Comparison of ENCODE assay signal across 37 cellular contexts in the genomic region with DNA sequence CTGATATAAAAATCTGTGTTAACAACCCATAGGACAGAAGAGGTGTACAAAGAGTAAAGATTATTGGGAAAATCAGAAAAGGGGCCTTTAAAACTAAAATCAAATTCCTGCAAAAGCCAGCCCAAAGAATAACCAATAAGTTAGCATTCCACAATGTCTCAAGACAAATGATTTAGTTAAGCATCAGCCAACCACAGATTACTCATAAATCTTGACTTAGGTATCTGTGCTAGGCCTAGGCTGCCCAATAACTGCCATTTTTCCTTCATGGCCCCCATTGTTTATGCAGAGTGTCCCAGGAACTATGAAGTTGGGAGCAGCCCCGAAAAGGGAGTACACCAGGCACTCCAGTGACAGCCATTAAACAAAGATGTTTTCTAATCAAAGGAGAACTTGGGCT. TPM values are rescaled to one million over a fixed set of nuclear protein-coding genes. Genes with fewer than 3 reads are reported as not detected.
DNase-seq lines count a peak whose midpoint lies in the region; ATAC-seq and TF ChIP-seq lines count a peak whose summit lies in the region.
"Had no signal": no experiment of that assay in that cellular context is flagged by ENCODE, and none has a peak within 500 bp of the region (broad histone marks: within the 10 kb centered on the region; RNA-seq: fewer than 3 reads in every experiment).

No MANE protein-coding gene starts in this region.

- TF ChIP-seq CTCF in IMR-90 (conservative IDR thresholded peaks at IDR 0.05; ENCODE audit: low read depth, low read length) = no peak
- no peak for TF ChIP-seq CTCF in left lung (IDR thresholded peaks at IDR 0.05)

- no peak overlapping the region for H3K4me2 ChIP-seq in IMR-90 (ENCODE audit: low read depth, low read length)
- H3K4me2 ChIP-seq: KMS-11, PC-9 had no signal

- H3K4me3 Mint-ChIP-seq in effector memory CD8-positive, alpha-beta T cell = no peak overlapping the region
- H3K4me3 Mint-ChIP-seq in activated T-cell treated with anti-CD3 and anti-CD28 coated beads, Interleukin-2, amount 50 U/mL, for 72 hours = no peak overlapping the region
- H3K4me3 Mint-ChIP-seq: activated naive CD8-positive, alpha-beta T cell treated with anti-CD3 and anti-CD28 coated beads, Interleukin-2, amount 10 ng/mL, durations not matched to agents 7 days and 5 days; activated T-cell treated with anti-CD3 and anti-CD28 coated beads, Interleukin-2, amount 50 U/mL, for 24 hours; CD8-positive, alpha-beta memory T cell; memory B cell; stimulated activated naive CD8-positive, alpha-beta T cell treated with anti-CD3 and anti-CD28 coated beads, Interleukin-15, amount 100 ng/mL, for 72 hours; T-helper 2 cell treated with Interferon-gamma antibody and Interleukin-4, amounts not matched to agents 5 μg/mL and 100 μg/mL, for 36 hours had no signal

- H3K27ac Mint-ChIP-seq in effector memory CD8-positive, alpha-beta T cell = peak overlapping the region; percentile 57 to 64
- H3K27ac Mint-ChIP-seq in activated T-cell treated with anti-CD3 and anti-CD28 coated beads, Interleukin-2, amount 50 U/mL, for 72 hours = no peak overlapping the region
- H3K27ac Mint-ChIP-seq: activated naive CD8-positive, alpha-beta T cell treated with anti-CD3 and anti-CD28 coated beads, Interleukin-2, amount 10 ng/mL, durations not matched to agents 7 days and 5 days; activated T-cell treated with anti-CD3 and anti-CD28 coated beads, Interleukin-2, amount 50 U/mL, for 24 hours; memory B cell; T-helper 2 cell treated with Interferon-gamma antibody and Interleukin-4, amounts not matched to agents 5 μg/mL and 100 μg/mL, for 36 hours had no signal

- CTCF ChIA-PET in IMR-90 (lab: Yijun Ruan, JAX) = no interaction called here

- POLR2A ChIA-PET in IMR-90 (lab: Charles Lee; ENCODE audit: unreplicated experiment) = no interaction called here

- 0 out of 3 replicates have a peak overlapping the region, but pooled peaks have one; percentile 10 for H2BK15ac ChIP-seq in IMR-90 (ENCODE audit: low read depth, low read length)

- peak; percentile 19; the same call in 1 of the 2 replicates for ATAC-seq in IMR-90 (ENCODE audit: low read depth)
- no peak for ATAC-seq in effector memory CD8-positive, alpha-beta T cell (replicated peaks)
- ATAC-seq in activated T-cell treated with anti-CD3 and anti-CD28 coated beads, Interleukin-2, amount 50 U/mL, for 72 hours (replicated peaks in 1 of 2) = no peak
- ATAC-seq in left lung = no peak
- ATAC-seq: esophagus mucosa; heart right ventricle; left cardiac atrium; right lobe of liver; stimulated activated naive CD8-positive, alpha-beta T cell treated with anti-CD3 and anti-CD28 coated beads, Interleukin-15, amount 100 ng/mL, for 72 hours had no signal

- H3K9me3 ChIP-seq in IMR-90 (ENCODE audit: control insufficient read depth, insufficient read depth, low read length) (no peaks in the 10 kb centered on the region), left lung (no peaks in the 10 kb centered on the region)
- H3K9me3 ChIP-seq: ascending aorta, BE2C, heart right ventricle, right lobe of liver had no signal

- peak; percentile 28 for DNase-seq in EH (ENCODE audit: low read depth)
- DNase-seq in IMR-90 = no peak
- DNase-seq in effector memory CD8-positive, alpha-beta T cell = no peak
- DNase-seq in kidney tubule cell (ENCODE audit: low spot score) = peak; percentile 54
- DNase-seq in retina = no peak
- DNase-seq in activated T-cell treated with anti-CD3 and anti-CD28 coated beads, Interleukin-2, amount 50 U/mL, for 72 hours = no peak
- no peak for DNase-seq in left lung
- DNase-seq: activated CD4-positive, alpha-beta T cell treated with anti-CD3 and anti-CD28 coated beads for 4 hours; activated gamma-delta T cell treated with Interleukin-2 at 50 U/mL for 16 hours; activated naive CD8-positive, alpha-beta T cell treated with anti-CD3 and anti-CD28 coated beads, Interleukin-2, amount 10 ng/mL, durations not matched to agents 7 days and 5 days; activated T-cell treated with anti-CD3 and anti-CD28 coated beads, Interleukin-2, amount 50 U/mL, for 24 hours; BE2C; CD8-positive, alpha-beta memory T cell; central memory CD4-positive, alpha-beta T cell; cortex of kidney; DMS 273 treated with DMSO at 0.1 percent for 48 hours; foreskin melanocyte; HCEC 1CT; heart right ventricle; left cardiac atrium; NCI-H1417; NCI-H2029; NCI-H2227 treated with DMSO at 0.1 percent for 48 hours; NCI-H526; NK-92 treated with Interleukin-12 subunit alpha and Interleukin-12 subunit beta, amount 100 ng/mL, for 24 hours; PC-9; SHP77 treated with DMSO at 0.1 percent for 48 hours; stimulated activated CD4-positive, alpha-beta T cell treated with anti-CD3 and anti-CD28 coated beads, Interleukin-12 subunit alpha, Interleukin-12 subunit beta, amount 100 ng/mL, for 4 hours; stimulated activated CD4-positive, alpha-beta T cell treated with anti-CD3 and anti-CD28 coated beads, Interleukin-2, amount 100 ng/mL, for 48 hours; stimulated activated naive CD8-positive, alpha-beta T cell treated with anti-CD3 and anti-CD28 coated beads, Interleukin-15, amount 100 ng/mL, for 72 hours had no signal

- no peak overlapping the region for H3K9ac ChIP-seq in IMR-90 (ENCODE audit: low read depth, low read length)
- H3K9ac ChIP-seq: KMS-11, parathyroid adenoma had no signal

- peak overlapping the region; percentile 20; the same call in 1 of the 2 replicates for H3K18ac ChIP-seq in IMR-90 (ENCODE audit: low read depth, low read length)

- no peaks in the 10 kb centered on the region for H3K9me3 Mint-ChIP-seq in effector memory CD8-positive, alpha-beta T cell
- H3K9me3 Mint-ChIP-seq in activated T-cell treated with anti-CD3 and anti-CD28 coated beads, Interleukin-2, amount 50 U/mL, for 72 hours = no peaks in the 10 kb centered on the region
- H3K9me3 Mint-ChIP-seq: activated naive CD8-positive, alpha-beta T cell treated with anti-CD3 and anti-CD28 coated beads, Interleukin-2, amount 10 ng/mL, durations not matched to agents 7 days and 5 days; activated T-cell treated with anti-CD3 and anti-CD28 coated beads, Interleukin-2, amount 50 U/mL, for 24 hours; CD8-positive, alpha-beta memory T cell; memory B cell; stimulated activated naive CD8-positive, alpha-beta T cell treated with anti-CD3 and anti-CD28 coated beads, Interleukin-15, amount 100 ng/mL, for 72 hours; T-helper 2 cell treated with Interferon-gamma antibody and Interleukin-4, amounts not matched to agents 5 μg/mL and 100 μg/mL, for 36 hours had no signal

- intact Hi-C loops in IMR-90 (cut with micrococcal nuclease) = no loop called here
- intact Hi-C loops in left lung (cut with DNase I) = no loop called here

- peaks cover 16% of the 10 kb centered on the region for H3K9me1 ChIP-seq in IMR-90 (ENCODE audit: insufficient read depth, low read length)

- H2BK120ac ChIP-seq in IMR-90 (ENCODE audit: low read depth, low read length) = peak overlapping the region; percentile 16; the same call in 1 of the 2 replicates

- in situ Hi-C loops in IMR-90 (cut with MboI; ENCODE audit: low sequenced_read_pairs) = no loop called here

- H2AK5ac ChIP-seq in IMR-90 (ENCODE audit: low read depth, low read length) = no peak overlapping the region; the same call in 1 of the 2 replicates

- no peak overlapping the region for H4K5ac ChIP-seq in IMR-90 (ENCODE audit: low read depth, low read length)

- H2AK9ac ChIP-seq in IMR-90 (replicated peaks; ENCODE audit: low read depth, low read length, poor library complexity) = no peak overlapping the region

- H3K4me3 ChIP-seq in IMR-90 (ENCODE audit: insufficient read depth, low read depth, low read length) = no peak overlapping the region
- no peak overlapping the region for H3K4me3 ChIP-seq in left lung
- H3K4me3 ChIP-seq: ascending aorta, heart right ventricle, PC-9, right lobe of liver had no signal

- peaks cover under 1% of the 10 kb centered on the region for H3K36me3 Mint-ChIP-seq in effector memory CD8-positive, alpha-beta T cell (ENCODE audit: insufficient read depth)
- no peaks in the 10 kb centered on the region for H3K36me3 Mint-ChIP-seq in activated T-cell treated with anti-CD3 and anti-CD28 coated beads, Interleukin-2, amount 50 U/mL, for 72 hours (ENCODE audit: insufficient read depth in 2 of 2)
- H3K36me3 Mint-ChIP-seq: activated naive CD8-positive, alpha-beta T cell treated with anti-CD3 and anti-CD28 coated beads, Interleukin-2, amount 10 ng/mL, durations not matched to agents 7 days and 5 days had no signal

- dilution Hi-C loops in IMR-90 (cut with HindIII; ENCODE audit: low sequenced_read_pairs, unreplicated experiment) = no loop called here

- no peak overlapping the region for H3K14ac ChIP-seq in IMR-90 (replicated peaks; ENCODE audit: low read depth, low read length)

- 0 out of 2 replicates have a peak overlapping the region, but pooled peaks have one; percentile 32 for H4K91ac ChIP-seq in IMR-90 (ENCODE audit: insufficient read depth, low read depth, low read length)

- H3K27me3 ChIP-seq in IMR-90 (ENCODE audit: control insufficient read depth, insufficient read depth, low read length) (no peaks in the 10 kb centered on the region), left lung (no peaks in the 10 kb centered on the region)
- H3K27me3 ChIP-seq: ascending aorta, BE2C, heart right ventricle, right lobe of liver had no signal

- H4K8ac ChIP-seq in IMR-90 (ENCODE audit: low read depth in 2 of 2, low read length in 2 of 2) = peak overlapping the region; percentile 38 to 56; a peak in 1 of 4 replicates

- H2BK20ac ChIP-seq in IMR-90 (ENCODE audit: low read depth, low read length) = no peak overlapping the region

- H3K4ac ChIP-seq in IMR-90 (ENCODE audit: low read depth, low read length) = peak overlapping the region; percentile 31; the same call in 1 of the 2 replicates

- no peak overlapping the region for H3K56ac ChIP-seq in IMR-90 (ENCODE audit: extremely low read depth, insufficient read depth, low read length)

- H3K79me1 ChIP-seq in IMR-90 (ENCODE audit: low read depth in 1 of 2, low read length in 2 of 2) = peaks cover 5 to 26% of the 10 kb centered on the region in 2 experiments; a peak in 2 of 4 replicates

- no peak overlapping the region for H2BK5ac ChIP-seq in IMR-90 (ENCODE audit: low read depth, low read length, poor library complexity, severe bottlenecking)

- H3K4me1 Mint-ChIP-seq in effector memory CD8-positive, alpha-beta T cell (ENCODE audit: low read depth in 2 of 2) = peaks cover 11 to 14% of the 10 kb centered on the region in 2 donors
- H3K4me1 Mint-ChIP-seq in activated T-cell treated with anti-CD3 and anti-CD28 coated beads, Interleukin-2, amount 50 U/mL, for 72 hours (ENCODE audit: low read depth) = no peaks in the 10 kb centered on the region
- H3K4me1 Mint-ChIP-seq: activated naive CD8-positive, alpha-beta T cell treated with anti-CD3 and anti-CD28 coated beads, Interleukin-2, amount 10 ng/mL, durations not matched to agents 7 days and 5 days had no signal

- H3K27ac ChIP-seq in IMR-90 (ENCODE audit: insufficient read depth, low read length) = no peak overlapping the region
- no peak overlapping the region for H3K27ac ChIP-seq in left lung
- H3K27ac ChIP-seq: ascending aorta, heart right ventricle, KMS-11, parathyroid adenoma, PC-9, right lobe of liver had no signal

- H3K36me3 ChIP-seq in IMR-90 (ENCODE audit: control insufficient read depth, insufficient read depth, low read length) = no peaks in the 10 kb centered on the region
- H3K36me3 ChIP-seq in left lung = no peaks in the 10 kb centered on the region
- H3K36me3 ChIP-seq: ascending aorta, BE2C, right lobe of liver had no signal

- no peaks in the 10 kb centered on the region for H4K20me1 ChIP-seq in IMR-90 (ENCODE audit: insufficient read depth, low read length)

- no peak for TF ChIP-seq POLR2A in IMR-90 (IDR thresholded peaks at IDR 0.05; ENCODE audit: low read depth, low read length)

- H3K23ac ChIP-seq in IMR-90 (ENCODE audit: low read depth, low read length) = no peak overlapping the region

- peak overlapping the region; percentile 45 for H2AFZ ChIP-seq in IMR-90 (replicated peaks; ENCODE audit: low read length, poor library complexity)
- H2AFZ ChIP-seq: parathyroid adenoma, PC-9 had no signal

- BruUV-seq in IMR-90 (replicated peaks; lab: Mats Ljungman, UMichigan) = no TSS peak

- WGBS in IMR-90 (ENCODE audit: extremely low coverage in 2 of 2, insufficient read length in 1 of 2), 2 experiments = no CpG with 5 or more reads among the region's 1 CpG

- no peaks in the 10 kb centered on the region for H3K27me3 Mint-ChIP-seq in effector memory CD8-positive, alpha-beta T cell
- H3K27me3 Mint-ChIP-seq in activated T-cell treated with anti-CD3 and anti-CD28 coated beads, Interleukin-2, amount 50 U/mL, for 72 hours (ENCODE audit: low read depth) = no peaks in the 10 kb centered on the region
- H3K27me3 Mint-ChIP-seq: activated T-cell treated with anti-CD3 and anti-CD28 coated beads, Interleukin-2, amount 50 U/mL, for 24 hours; CD8-positive, alpha-beta memory T cell; memory B cell; stimulated activated naive CD8-positive, alpha-beta T cell treated with anti-CD3 and anti-CD28 coated beads, Interleukin-15, amount 100 ng/mL, for 72 hours had no signal

- TF ChIP-seq RAD21 in IMR-90 (IDR thresholded peaks at IDR 0.05; ENCODE audit: low read length) = no peak

- H3K4me1 ChIP-seq in IMR-90 (ENCODE audit: control insufficient read depth, insufficient read depth, low read length) = peaks cover 18% of the 10 kb centered on the region
- H3K4me1 ChIP-seq in left lung = peaks cover 5 to 12% of the 10 kb centered on the region in 2 donors
- H3K4me1 ChIP-seq: BE2C, parathyroid adenoma had no signal

RNA-seq across cellular contexts. Expression of a gene that starts 7.4 kb away (rescaled TPM):
- 8.9 and 12.7 TPM in 2 replicates for total RNA-seq in IMR-90 (2012; rRNA removed)
- polyA plus RNA-seq in IMR-90 (2012; rRNA removed) = 5.1 and 7.9 TPM in 2 replicates
- 2.3 and 4.8 TPM in 2 replicates for polyA plus RNA-seq in IMR-90 (2012; cell fraction: cytosol; rRNA removed)
- polyA plus RNA-seq in IMR-90 (2012; cell fraction: nucleus; rRNA removed; ENCODE audit: low replicate concordance) = 28.9 and 84.8 TPM in 2 replicates
- 10 to 100 TPM; 19.1 to 25.8 TPM for total RNA-seq in activated T-cell treated with anti-CD3 and anti-CD28 coated beads, Interleukin-2, amount 50 U/mL, for 72 hours
- total RNA-seq in left lung = 10 to 100 TPM; 24.2 to 26.6 TPM

RNA-seq across cellular contexts. Expression of a gene that starts 55.4 kb away (rescaled TPM):
- 13.4 and 21.9 TPM in 2 replicates for total RNA-seq in IMR-90 (2012; rRNA removed)
- polyA plus RNA-seq in IMR-90 (2012; rRNA removed) = 4.7 and 6.4 TPM in 2 replicates
- polyA plus RNA-seq in IMR-90 (2012; cell fraction: cytosol; rRNA removed) = 1.4 and 1.5 TPM in 2 replicates
- 2.9 and 9.6 TPM in 2 replicates for polyA plus RNA-seq in IMR-90 (2012; cell fraction: nucleus; rRNA removed; ENCODE audit: low replicate concordance)
- 10 to 100 TPM; 12.1 to 19.0 TPM for total RNA-seq in activated T-cell treated with anti-CD3 and anti-CD28 coated beads, Interleukin-2, amount 50 U/mL, for 72 hours
- 10 to 100 TPM; 16.5 to 17.4 TPM for total RNA-seq in left lung

RNA-seq across cellular contexts. Expression of a gene that starts 55.8 kb away (rescaled TPM):
- 46.7 and 54.1 TPM in 2 replicates for total RNA-seq in IMR-90 (2012; rRNA removed)
- polyA plus RNA-seq in IMR-90 (2012; rRNA removed) = 30.2 and 34.5 TPM in 2 replicates
- polyA plus RNA-seq in IMR-90 (2012; cell fraction: cytosol; rRNA removed) = 6.9 and 18.5 TPM in 2 replicates
- polyA plus RNA-seq in IMR-90 (2012; cell fraction: nucleus; rRNA removed; ENCODE audit: low replicate concordance) = 8.5 and 22.8 TPM in 2 replicates
- 10 to 100 TPM; 80.3 to 81.8 TPM for total RNA-seq in activated T-cell treated with anti-CD3 and anti-CD28 coated beads, Interleukin-2, amount 50 U/mL, for 72 hours
- 10 to 100 TPM; 26.1 to 38.1 TPM for total RNA-seq in left lung

Comparison
In these comparisons a context has a peak if more than half of its experiments do, and no peak if none do; other contexts are left out.
1. DNase-seq: peak in EH (single experiment) and kidney tubule cell (single experiment); none in IMR-90 (single experiment), effector memory CD8-positive, alpha-beta T cell (0 of 3), retina (single experiment), activated T-cell treated with anti-CD3 and anti-CD28 coated beads, Interleukin-2, amount 50 U/mL, for 72 hours (0 of 2) and left lung (0 of 2).